Comparison of ENCODE assay signal across 8 cellular contexts in the genomic region with DNA sequence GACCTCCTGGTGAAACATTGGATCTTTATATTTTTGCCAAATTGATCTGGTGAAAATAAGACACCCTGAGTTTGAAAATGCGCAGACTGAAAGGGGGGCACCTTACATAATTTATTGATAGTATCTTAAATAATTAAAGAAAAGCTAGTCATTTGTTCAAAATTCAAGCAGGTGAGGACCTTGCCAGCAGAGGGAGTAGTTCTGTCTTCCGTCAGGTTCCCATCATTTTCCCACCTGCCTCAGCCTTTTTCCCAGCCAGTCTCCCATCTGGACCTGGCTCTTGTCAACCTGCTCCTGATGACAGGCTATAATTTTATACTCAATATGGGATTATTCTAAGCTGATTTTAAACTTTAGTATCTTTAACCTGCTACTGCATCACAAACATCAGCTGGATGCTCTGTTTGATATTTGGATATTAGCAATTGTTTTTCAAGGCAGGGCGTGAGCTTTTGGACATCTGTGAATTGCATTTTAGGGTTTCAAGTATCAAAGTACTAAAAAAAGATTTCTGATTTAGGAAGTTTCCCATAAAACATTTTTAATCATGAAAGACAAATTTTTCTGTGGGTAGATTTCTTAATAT.
DNase-seq lines count a peak whose midpoint lies in the region; ATAC-seq and TF ChIP-seq lines count a peak whose summit lies in the region.

No MANE protein-coding gene starts in this region.

- DNase-seq in GM10248 (ENCODE audit: extremely low spot score) (no peak), NCI-H1105 (lab: John Stamatoyannopoulos, UW) (peak; percentile 49), left kidney (ENCODE audit: low read depth, low spot score) (peak; percentile 64), OCI-M2 (lab: John Stamatoyannopoulos, UW; ENCODE audit: unreplicated experiment) (no peak)
- no peak for DNase-seq in stimulated activated naive CD8-positive, alpha-beta T cell treated with anti-CD3 and anti-CD28 coated beads, Interleukin-15, amount 100 ng/mL, for 72 hours

- H3K27me3 Mint-ChIP-seq in stimulated activated naive CD8-positive, alpha-beta T cell treated with anti-CD3 and anti-CD28 coated beads, Interleukin-15, amount 100 ng/mL, for 72 hours: no peaks in the 10 kb centered on the region

- POLR2A ChIA-PET in GM10248 (lab: Yijun Ruan, JAX): no interaction called here

- no peaks in the 10 kb centered on the region for H3K4me1 Mint-ChIP-seq in stimulated activated naive CD8-positive, alpha-beta T cell treated with anti-CD3 and anti-CD28 coated beads, Interleukin-15, amount 100 ng/mL, for 72 hours

- H3K27ac Mint-ChIP-seq in stimulated activated naive CD8-positive, alpha-beta T cell treated with anti-CD3 and anti-CD28 coated beads, Interleukin-15, amount 100 ng/mL, for 72 hours: no peak overlapping the region

- H3K4me3 Mint-ChIP-seq in stimulated activated naive CD8-positive, alpha-beta T cell treated with anti-CD3 and anti-CD28 coated beads, Interleukin-15, amount 100 ng/mL, for 72 hours: no peak overlapping the region

- no peaks in the 10 kb centered on the region for H3K9me3 Mint-ChIP-seq in stimulated activated naive CD8-positive, alpha-beta T cell treated with anti-CD3 and anti-CD28 coated beads, Interleukin-15, amount 100 ng/mL, for 72 hours

- ATAC-seq in HG03457 (IDR thresholded peaks at IDR 0.05; ENCODE audit: unreplicated experiment) (no peak), HG03442 (IDR thresholded peaks at IDR 0.05; ENCODE audit: unreplicated experiment) (no peak)
- ATAC-seq in stimulated activated naive CD8-positive, alpha-beta T cell treated with anti-CD3 and anti-CD28 coated beads, Interleukin-15, amount 100 ng/mL, for 72 hours: no peak

- CTCF ChIA-PET in GM10248 (lab: Yijun Ruan, JAX): interaction anchor here (0.9 to 2.3 kb wide), 19 partner anchors 10 to 319 kb away, joined by 3 to 7 read pairs (median 4); no protein-coding TSS in a partner anchor

- peak; percentile 53 for TF ChIP-seq CTCF in GM10248 (IDR thresholded peaks at IDR 0.05; ENCODE audit: control extremely low read depth, extremely low read depth, low read depth, missing control alignments)
- TF ChIP-seq CTCF in WI38 (IDR thresholded peaks at IDR 0.05; ENCODE audit: low read depth, low read length): peak; percentile 47

- H3K4me3 ChIP-seq in WI38 (ENCODE audit: low read depth, low read length): no peak overlapping the region

Comparison
In these comparisons a context has a peak if more than half of its experiments do, and no peak if none do; other contexts are left out.
1. DNase-seq: peak in NCI-H1105 (single experiment) and left kidney (single experiment); none in GM10248 (single experiment), OCI-M2 (single experiment) and stimulated activated naive CD8-positive, alpha-beta T cell treated with anti-CD3 and anti-CD28 coated beads, Interleukin-15, amount 100 ng/mL, for 72 hours (0 of 2).